In the genomic region with DNA sequence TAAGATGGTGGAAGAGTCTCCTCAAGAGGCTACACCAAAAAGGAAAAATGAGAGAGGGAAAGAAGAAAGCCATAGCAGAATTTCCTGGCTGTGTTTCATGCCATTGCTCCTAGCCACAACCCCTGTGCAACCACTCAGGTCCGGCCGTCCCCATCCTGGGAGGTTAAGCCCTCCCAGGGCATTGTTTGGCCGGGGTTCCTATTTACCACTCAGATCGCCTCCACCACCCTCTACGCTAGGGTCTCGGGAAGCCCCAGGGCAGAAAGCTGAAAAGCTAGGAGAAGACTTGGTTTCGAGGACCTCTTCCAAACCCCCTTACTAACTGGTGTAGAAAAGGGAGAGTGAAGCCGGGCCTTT, we compare ENCODE assay signal across 8 cellular contexts. TPM values are rescaled to one million over a fixed set of nuclear protein-coding genes. Genes with fewer than 3 reads are reported as not detected.
DNase-seq lines count a peak whose midpoint lies in the region; ATAC-seq and TF ChIP-seq lines count a peak whose summit lies in the region.

No MANE protein-coding gene starts in this region.

- TF ChIP-seq CTCF in HCT116 (IDR thresholded peaks at IDR 0.05 in 2 of 3, conservative IDR thresholded peaks at IDR 0.05 in 1 of 3; ENCODE audit: borderline replicate concordance in 1 of 3, insufficient read depth in 1 of 3, low read depth in 2 of 3, low read length in 2 of 3) = no peak
- no peak for TF ChIP-seq CTCF in fibroblast of pulmonary artery (IDR thresholded peaks at IDR 0.05; ENCODE audit: low read length, missing control alignments)
- no peak for TF ChIP-seq CTCF in neural crest cell (conservative IDR thresholded peaks at IDR 0.05)

- H4K20me1 ChIP-seq in HCT116 (ENCODE audit: insufficient read depth) = 0 out of 2 replicates have a peak, but pooled peaks cover 6% of the 10 kb centered on the region

- intact Hi-C loops in HCT116 (cut with micrococcal nuclease) = loop anchor here (10.0 kb wide), 1 partner anchor 90 kb away; no protein-coding TSS in a partner anchor

- peak overlapping the region; percentile 80 for H3K27ac ChIP-seq in HCT116 (ENCODE audit: low read depth, low read length)

- no peak for TF ChIP-seq RAD21 in HCT116 (IDR thresholded peaks at IDR 0.05; ENCODE audit: low read depth)

- ATAC-seq in HCT116 = peak; percentile 45
- peak; percentile 4 to 10 for ATAC-seq in activated T-cell treated with anti-CD3 and anti-CD28 coated beads, Interleukin-2, amount 50 U/mL, for 4 hours

- CTCF ChIA-PET in HCT116 (lab: Charles Lee) = no interaction called here

- peak overlapping the region; percentile 92 for H3K4me3 Mint-ChIP-seq in activated T-cell treated with anti-CD3 and anti-CD28 coated beads, Interleukin-2, amount 50 U/mL, for 4 hours
- H3K4me3 Mint-ChIP-seq in neural crest cell = peak overlapping the region; percentile 98

- H3K4me1 Mint-ChIP-seq in activated T-cell treated with anti-CD3 and anti-CD28 coated beads, Interleukin-2, amount 50 U/mL, for 4 hours (ENCODE audit: low read depth) = peaks cover 32% of the 10 kb centered on the region
- peaks cover 33% of the 10 kb centered on the region for H3K4me1 Mint-ChIP-seq in neural crest cell

- TSS peak; percentile 45 for BruUV-seq in HCT116 (replicated peaks; lab: Mats Ljungman, UMichigan)

- no peak for TF ChIP-seq POLR2A in HCT116 (IDR thresholded peaks at IDR 0.05; ENCODE audit: borderline replicate concordance, extremely low read depth, insufficient read depth, insufficient read length)

- H3K79me2 ChIP-seq in HCT116 (ENCODE audit: insufficient read depth, low read length) = peaks cover 67% of the 10 kb centered on the region

- H3K4me2 ChIP-seq in HCT116 (ENCODE audit: low read length) = peak overlapping the region; percentile 85

- H3K9me3 ChIP-seq in HCT116 (ENCODE audit: control insufficient read depth in 1 of 2, insufficient read depth in 1 of 2, low read depth in 1 of 2, low read length in 2 of 2) = no peaks in the 10 kb centered on the region

- no peaks in the 10 kb centered on the region for H3K27me3 Mint-ChIP-seq in activated T-cell treated with anti-CD3 and anti-CD28 coated beads, Interleukin-2, amount 50 U/mL, for 4 hours (ENCODE audit: low read depth)
- no peaks in the 10 kb centered on the region for H3K27me3 Mint-ChIP-seq in neural crest cell (ENCODE audit: low read depth)

- peak; percentile 27 for DNase-seq in NK-92 treated with Interleukin-12 subunit alpha and Interleukin-12 subunit beta, amount 100 ng/mL, for 24 hours (lab: John Stamatoyannopoulos, UW)
- DNase-seq in NK-92 (lab: John Stamatoyannopoulos, UW; ENCODE audit: unreplicated experiment) (no peak), HCT116 (ENCODE audit: low read depth, low spot score) (no peak), LoVo (ENCODE audit: low spot score) (peak; percentile 17), fibroblast of pulmonary artery (ENCODE audit: low read depth) (peak; percentile 39), neural crest cell (ENCODE audit: low read depth, low spot score) (peak; percentile 46), SIG-M5 (lab: John Stamatoyannopoulos, UW) (no peak)
- DNase-seq in activated T-cell treated with anti-CD3 and anti-CD28 coated beads, Interleukin-2, amount 50 U/mL, for 4 hours = peak; percentile 14

- peak overlapping the region; percentile 98 for H3K27ac Mint-ChIP-seq in neural crest cell (ENCODE audit: unreplicated experiment)

- H3K4me3 ChIP-seq in HCT116 (replicated peaks in 1 of 2; ENCODE audit: low read depth in 1 of 2, low read length in 2 of 2) (peak overlapping the region; percentile 89 to 96), fibroblast of pulmonary artery (replicated peaks; ENCODE audit: low read depth, low read length) (peak overlapping the region; percentile 89)

- no peak overlapping the region for H2AFZ ChIP-seq in HCT116 (ENCODE audit: low read depth, low read length, poor library complexity, severe bottlenecking)

- peaks cover 0 to 16% of the 10 kb centered on the region in 2 experiments; a peak in 2 of 4 replicates for H3K4me1 ChIP-seq in HCT116 (ENCODE audit: control insufficient read depth in 1 of 2, insufficient read depth in 2 of 2, low read length in 2 of 2)

- no peaks in the 10 kb centered on the region for H3K9me2 ChIP-seq in HCT116 (ENCODE audit: insufficient read depth)

- POLR2A ChIA-PET in HCT116 (lab: Charles Lee) = interaction anchor here (1.2 to 1.4 kb wide), 2 partner anchors 9 to 38 kb away, joined by 3 to 9 read pairs; a partner anchor contains a TSS

- H3K36me3 ChIP-seq in HCT116 (ENCODE audit: control insufficient read depth in 1 of 2, insufficient read depth in 2 of 2, low read length in 2 of 2) = peaks cover 0 to under 1% of the 10 kb centered on the region in 2 experiments; a peak in 1 of 4 replicates

- peak overlapping the region; percentile 96 for H3K9ac ChIP-seq in HCT116 (ENCODE audit: low read length)

- no peaks in the 10 kb centered on the region for H3K9me3 Mint-ChIP-seq in activated T-cell treated with anti-CD3 and anti-CD28 coated beads, Interleukin-2, amount 50 U/mL, for 4 hours
- H3K9me3 Mint-ChIP-seq in neural crest cell = no peaks in the 10 kb centered on the region

- RAD21 ChIA-PET in HCT116 (lab: Charles Lee; ENCODE audit: low non-redundant PET in 1 of 2, low total read pairs in 2 of 2, uncharacterized antibody in 2 of 2, unreplicated experiment in 2 of 2) = no interaction called here

- H3K36me3 Mint-ChIP-seq in activated T-cell treated with anti-CD3 and anti-CD28 coated beads, Interleukin-2, amount 50 U/mL, for 4 hours (ENCODE audit: insufficient read depth) = peaks cover 9% of the 10 kb centered on the region
- peaks cover 2% of the 10 kb centered on the region for H3K36me3 Mint-ChIP-seq in neural crest cell (ENCODE audit: low read depth)

- no peaks in the 10 kb centered on the region for H3K27me3 ChIP-seq in HCT116 (ENCODE audit: insufficient read depth, low read length)

TF ChIP-seq in HCT116, 20 proteins besides CTCF, POLR2A, EP300 and RAD21:
- TF ChIP-seq CBX3 (IDR thresholded peaks at IDR 0.05; ENCODE audit: low read depth) (no peak), SRF (IDR thresholded peaks at IDR 0.05; ENCODE audit: low read depth) (no peak)
- TF ChIP-seq, protein P1, sequence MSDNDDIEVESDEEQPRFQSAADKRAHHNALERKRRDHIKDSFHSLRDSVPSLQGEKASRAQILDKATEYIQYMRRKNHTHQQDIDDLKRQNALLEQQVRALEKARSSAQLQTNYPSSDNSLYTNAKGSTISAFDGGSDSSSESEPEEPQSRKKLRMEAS (IDR thresholded peaks at IDR 0.05) = no peak
- TF ChIP-seq, protein P2, sequence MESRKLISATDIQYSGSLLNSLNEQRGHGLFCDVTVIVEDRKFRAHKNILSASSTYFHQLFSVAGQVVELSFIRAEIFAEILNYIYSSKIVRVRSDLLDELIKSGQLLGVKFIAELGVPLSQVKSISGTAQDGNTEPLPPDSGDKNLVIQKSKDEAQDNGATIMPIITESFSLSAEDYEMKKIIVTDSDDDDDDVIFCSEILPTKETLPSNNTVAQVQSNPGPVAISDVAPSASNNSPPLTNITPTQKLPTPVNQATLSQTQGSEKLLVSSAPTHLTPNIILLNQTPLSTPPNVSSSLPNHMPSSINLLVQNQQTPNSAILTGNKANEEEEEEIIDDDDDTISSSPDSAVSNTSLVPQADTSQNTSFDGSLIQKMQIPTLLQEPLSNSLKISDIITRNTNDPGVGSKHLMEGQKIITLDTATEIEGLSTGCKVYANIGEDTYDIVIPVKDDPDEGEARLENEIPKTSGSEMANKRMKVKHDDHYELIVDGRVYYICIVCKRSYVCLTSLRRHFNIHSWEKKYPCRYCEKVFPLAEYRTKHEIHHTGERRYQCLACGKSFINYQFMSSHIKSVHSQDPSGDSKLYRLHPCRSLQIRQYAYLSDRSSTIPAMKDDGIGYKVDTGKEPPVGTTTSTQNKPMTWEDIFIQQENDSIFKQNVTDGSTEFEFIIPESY (IDR thresholded peaks at IDR 0.05; ENCODE audit: extremely low read depth, insufficient replicate concordance, low read length) = no peak

RNA-seq across cellular contexts. Expression of a gene that starts 0.7 kb away (rescaled TPM):
- total RNA-seq in HCT116 (2021; ENCODE audit: unreplicated experiment) (53.8 TPM), neural crest cell (53.5 and 54.1 TPM in 2 replicates)
- 15.9 and 17.4 TPM in 2 replicates for polyA plus RNA-seq in HCT116 (2012)
- 10 to 100 TPM; 27.3 to 31.1 (median 28.4) TPM for total RNA-seq in activated T-cell treated with anti-CD3 and anti-CD28 coated beads, Interleukin-2, amount 50 U/mL, for 4 hours

RNA-seq across cellular contexts. Expression of a gene that starts 8.7 kb away (rescaled TPM):
- total RNA-seq in HCT116 (2021; ENCODE audit: unreplicated experiment) (12.3 TPM), neural crest cell (8.4 and 9.4 TPM in 2 replicates)
- 2.0 and 3.8 TPM in 2 replicates for polyA plus RNA-seq in HCT116 (2012)
- 1 to 10 TPM; 6.3 to 7.2 (median 6.5) TPM for total RNA-seq in activated T-cell treated with anti-CD3 and anti-CD28 coated beads, Interleukin-2, amount 50 U/mL, for 4 hours

RNA-seq across cellular contexts. Expression of a gene that starts 26.9 kb away (rescaled TPM):
- total RNA-seq in HCT116 (2021; ENCODE audit: unreplicated experiment) (5.5 TPM), neural crest cell (13.2 and 13.5 TPM in 2 replicates)
- polyA plus RNA-seq in HCT116 (2012) = 1.3 and 3.2 TPM in 2 replicates
- total RNA-seq in activated T-cell treated with anti-CD3 and anti-CD28 coated beads, Interleukin-2, amount 50 U/mL, for 4 hours = 1 to 10 TPM; 2.9 to 3.5 (median 3.2) TPM

RNA-seq across cellular contexts. Expression of a gene that starts 36.4 kb away (rescaled TPM):
- total RNA-seq in HCT116 (2021; ENCODE audit: unreplicated experiment) (29.7 TPM), neural crest cell (54.9 and 59.5 TPM in 2 replicates)
- polyA plus RNA-seq in HCT116 (2012) = 8.9 and 11.2 TPM in 2 replicates
- 10 to 100 TPM; 14.3 to 17.1 (median 16.7) TPM for total RNA-seq in activated T-cell treated with anti-CD3 and anti-CD28 coated beads, Interleukin-2, amount 50 U/mL, for 4 hours

Comparison
In these comparisons a context has a peak if more than half of its experiments do, and no peak if none do; other contexts are left out.
1. DNase-seq: peak in NK-92 treated with Interleukin-12 subunit alpha and Interleukin-12 subunit beta, amount 100 ng/mL, for 24 hours (single experiment), LoVo (single experiment), activated T-cell treated with anti-CD3 and anti-CD28 coated beads, Interleukin-2, amount 50 U/mL, for 4 hours (single experiment), fibroblast of pulmonary artery (single experiment) and neural crest cell (single experiment); none in NK-92 (single experiment), HCT116 (single experiment) and SIG-M5 (single experiment).